In the genomic region with DNA sequence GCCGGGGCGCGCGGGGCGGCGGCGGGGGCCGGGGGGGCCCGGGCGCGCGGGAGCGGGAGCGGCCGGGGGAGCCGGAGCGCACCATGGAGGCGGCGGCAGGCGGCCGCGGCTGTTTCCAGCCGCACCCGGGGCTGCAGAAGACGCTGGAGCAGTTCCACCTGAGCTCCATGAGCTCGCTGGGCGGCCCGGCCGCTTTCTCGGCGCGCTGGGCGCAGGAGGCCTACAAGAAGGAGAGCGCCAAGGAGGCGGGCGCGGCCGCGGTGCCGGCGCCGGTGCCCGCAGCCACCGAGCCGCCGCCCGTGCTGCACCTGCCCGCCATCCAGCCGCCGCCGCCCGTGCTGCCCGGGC, we compare ENCODE assay signal across 1 cellular context.
TF ChIP-seq lines count a peak whose summit lies in the region.

No MANE protein-coding gene starts in this region.

TF ChIP-seq in IMR-90, 13 proteins besides CTCF, POLR2A, EP300 and RAD21:
- TF ChIP-seq, protein P1, sequence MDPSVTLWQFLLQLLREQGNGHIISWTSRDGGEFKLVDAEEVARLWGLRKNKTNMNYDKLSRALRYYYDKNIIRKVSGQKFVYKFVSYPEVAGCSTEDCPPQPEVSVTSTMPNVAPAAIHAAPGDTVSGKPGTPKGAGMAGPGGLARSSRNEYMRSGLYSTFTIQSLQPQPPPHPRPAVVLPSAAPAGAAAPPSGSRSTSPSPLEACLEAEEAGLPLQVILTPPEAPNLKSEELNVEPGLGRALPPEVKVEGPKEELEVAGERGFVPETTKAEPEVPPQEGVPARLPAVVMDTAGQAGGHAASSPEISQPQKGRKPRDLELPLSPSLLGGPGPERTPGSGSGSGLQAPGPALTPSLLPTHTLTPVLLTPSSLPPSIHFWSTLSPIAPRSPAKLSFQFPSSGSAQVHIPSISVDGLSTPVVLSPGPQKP (IDR thresholded peaks at IDR 0.05; ENCODE audit: borderline replicate concordance, low read depth, low read length) = no peak
- 0 out of 2 replicates have a peak, but pooled peaks have one; percentile 20 for TF ChIP-seq CHD1 (IDR thresholded peaks at IDR 0.05; ENCODE audit: low read depth, low read length)
- TF ChIP-seq MXI1 (IDR thresholded peaks at IDR 0.05; ENCODE audit: borderline replicate concordance, low read depth, low read length) = no peak; the same call in 1 of the 2 replicates
- no peak for TF ChIP-seq SMC3 (IDR thresholded peaks at IDR 0.05; ENCODE audit: low read depth, low read length)
- no peak for TF ChIP-seq FOS (IDR thresholded peaks at IDR 0.05; ENCODE audit: low read depth, low read length)
